ENCODE assay signal across 16 cellular contexts in the genomic region with DNA sequence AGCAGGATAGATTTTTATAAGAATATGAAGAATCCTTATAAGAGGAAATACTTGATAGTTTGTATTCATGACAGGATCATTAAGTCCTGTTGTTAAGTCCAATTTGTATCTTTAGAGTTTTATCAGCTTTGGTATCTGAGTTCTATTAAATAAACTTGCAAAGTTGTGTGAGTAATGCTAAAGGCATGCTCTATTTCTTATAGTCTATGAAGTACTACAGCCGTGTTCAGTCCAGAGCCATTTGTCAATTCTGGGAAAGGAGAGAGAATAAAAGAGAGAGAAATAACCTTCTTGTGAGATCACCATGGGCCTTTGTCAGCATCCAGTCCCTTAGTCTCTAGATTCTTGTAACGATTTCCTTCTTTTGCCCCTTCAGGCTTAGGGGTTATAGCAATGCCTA.
DNase-seq lines count a peak whose midpoint lies in the region; ATAC-seq and TF ChIP-seq lines count a peak whose summit lies in the region.
"Had no signal": no experiment of that assay in that cellular context is flagged by ENCODE, and none has a peak within 500 bp of the region (broad histone marks: within the 10 kb centered on the region; RNA-seq: fewer than 3 reads in every experiment).

No MANE protein-coding gene starts in this region.

- H3K4me3 ChIP-seq in retinal pigment epithelial cell (ENCODE audit: low read length): no peak overlapping the region
- H3K4me3 ChIP-seq: BLaER1 treated with 17β-estradiol and CSF1 and Interleukin-3, amounts not matched to agents 10 nM and 100 nM; HAP-1 had no signal

- TF ChIP-seq CTCF in retinal pigment epithelial cell (conservative IDR thresholded peaks at IDR 0.05; ENCODE audit: low read depth, low read length): no peak

- peak; percentile 12 for DNase-seq in EL
- DNase-seq in M059J (ENCODE audit: low read depth): peak; percentile 87
- DNase-seq in astrocyte of the hippocampus (ENCODE audit: low read depth, low spot score): peak; percentile 88
- peak; percentile 36 for DNase-seq in retinal pigment epithelial cell (ENCODE audit: low read depth)
- no peak for DNase-seq in T1000 (lab: John Stamatoyannopoulos, UW)
- DNase-seq in left ventricle myocardium superior: no peak
- DNase-seq in cerebellum (ENCODE audit: low spot score): no peak
- DNase-seq: CD8-positive, alpha-beta memory T cell; KBM-7; NCI-H146; NCI-H2081; NCI-H748 treated with DMSO at 0.1 percent for 48 hours; NK-92 treated with Interleukin-12 subunit alpha and Interleukin-12 subunit beta, amount 100 ng/mL, for 24 hours had no signal

- no peak for ATAC-seq in left ventricle myocardium superior
- ATAC-seq: Right ventricle myocardium inferior had no signal

- intact Hi-C loops in left ventricle myocardium superior (cut with micrococcal nuclease): no loop called here

Comparison
In these comparisons a context has a peak if more than half of its experiments do, and no peak if none do; other contexts are left out.
1. DNase-seq: peak in EL (single experiment), M059J (single experiment), astrocyte of the hippocampus (single experiment) and retinal pigment epithelial cell (single experiment); none in T1000 (single experiment), left ventricle myocardium superior (single experiment) and cerebellum (single experiment).